ENCODE assay signal across 11 cellular contexts in the genomic region with DNA sequence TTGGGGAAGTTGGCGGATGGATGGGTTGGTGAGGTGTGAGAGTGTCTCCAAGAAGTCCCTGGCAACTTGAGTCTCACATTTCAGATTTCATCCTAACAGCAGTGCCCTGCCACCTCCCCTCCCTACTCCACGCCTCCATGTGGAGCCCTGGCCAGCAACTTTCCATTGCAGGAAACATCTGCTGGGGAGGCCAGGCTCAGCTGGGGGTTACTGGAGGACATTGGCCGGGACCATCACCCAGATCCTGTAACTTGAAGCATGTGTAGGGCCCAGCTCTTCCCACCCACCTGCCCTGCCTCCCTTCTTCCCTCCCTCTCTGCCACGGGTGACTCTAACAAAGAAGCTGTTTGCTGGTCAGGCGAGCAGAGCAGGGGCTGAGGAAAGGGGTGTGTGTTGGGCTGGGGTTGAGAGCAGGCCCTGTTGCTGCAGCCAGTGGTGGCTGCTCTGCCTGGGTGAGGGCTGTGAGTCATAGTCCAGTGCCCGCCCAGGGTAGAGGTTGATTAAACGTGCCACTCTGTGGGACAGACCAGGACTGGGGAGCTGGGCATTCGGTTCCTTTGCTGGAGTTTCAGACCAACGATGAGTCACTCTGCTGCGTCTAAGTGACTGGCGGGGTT.
DNase-seq lines count a peak whose midpoint lies in the region; ATAC-seq and TF ChIP-seq lines count a peak whose summit lies in the region.
"Had no signal": no experiment of that assay in that cellular context is flagged by ENCODE, and none has a peak within 500 bp of the region (broad histone marks: within the 10 kb centered on the region; RNA-seq: fewer than 3 reads in every experiment).

No MANE protein-coding gene starts in this region.

- peak in 1 of 2 experiments; percentile 39; a peak in 1 of 4 replicates for TF ChIP-seq EP300 in SK-N-SH (IDR thresholded peaks at IDR 0.05; ENCODE audit: borderline replicate concordance in 1 of 2, low read depth in 1 of 2, low read length in 1 of 2)

- H3K9me3 ChIP-seq in SK-N-SH (no peaks in the 10 kb centered on the region), skeletal muscle satellite cell (replicated peaks; ENCODE audit: low read length) (no peaks in the 10 kb centered on the region)

- no peaks in the 10 kb centered on the region for H4K20me1 ChIP-seq in SK-N-SH (ENCODE audit: insufficient read depth)

- ATAC-seq in activated naive CD8-positive, alpha-beta T cell treated with anti-CD3 and anti-CD28 coated beads, Interleukin-2, amount 50 U/mL, for 24 hours: no peak
- no peak for ATAC-seq in HG02884 (IDR thresholded peaks at IDR 0.05; ENCODE audit: unreplicated experiment)

- H3K27me3 Mint-ChIP-seq in activated naive CD8-positive, alpha-beta T cell treated with anti-CD3 and anti-CD28 coated beads, Interleukin-2, amount 50 U/mL, for 24 hours: no peaks in the 10 kb centered on the region

- POLR2A ChIA-PET in SK-N-SH (lab: Yijun Ruan, JAX): no interaction called here

- H3K4me2 ChIP-seq in SK-N-SH (peak overlapping the region; percentile 50), skeletal muscle satellite cell (ENCODE audit: low read length) (peak overlapping the region; percentile 60)

- no peak overlapping the region for H3K4me3 Mint-ChIP-seq in activated naive CD8-positive, alpha-beta T cell treated with anti-CD3 and anti-CD28 coated beads, Interleukin-2, amount 50 U/mL, for 24 hours
- H3K4me3 Mint-ChIP-seq: nephron had no signal

- H3K27ac Mint-ChIP-seq in activated naive CD8-positive, alpha-beta T cell treated with anti-CD3 and anti-CD28 coated beads, Interleukin-2, amount 50 U/mL, for 24 hours: no peak overlapping the region
- H3K27ac Mint-ChIP-seq: nephron had no signal

- peak; percentile 5 for DNase-seq in GOT3 (lab: John Stamatoyannopoulos, UW)
- no peak for DNase-seq in SK-N-SH
- DNase-seq in glomerular endothelial cell (ENCODE audit: extremely low read depth, low read depth, low spot score): peak; percentile 36
- no peak for DNase-seq in DMS153 treated with DMSO at 0.1 percent for 48 hours (lab: John Stamatoyannopoulos, UW; ENCODE audit: unreplicated experiment)
- no peak for DNase-seq in activated naive CD8-positive, alpha-beta T cell treated with anti-CD3 and anti-CD28 coated beads, Interleukin-2, amount 50 U/mL, for 24 hours
- DNase-seq: KG1, RPMI8226 had no signal

- no peaks in the 10 kb centered on the region for H3K9me3 Mint-ChIP-seq in activated naive CD8-positive, alpha-beta T cell treated with anti-CD3 and anti-CD28 coated beads, Interleukin-2, amount 50 U/mL, for 24 hours
- H3K9me3 Mint-ChIP-seq: nephron had no signal

- H3K4me1 Mint-ChIP-seq in activated naive CD8-positive, alpha-beta T cell treated with anti-CD3 and anti-CD28 coated beads, Interleukin-2, amount 50 U/mL, for 24 hours: no peaks in the 10 kb centered on the region

- H3K4me3 ChIP-seq in SK-N-SH (ENCODE audit: low read depth in 2 of 2, low read length in 1 of 2): no peak overlapping the region
- no peak overlapping the region for H3K4me3 ChIP-seq in skeletal muscle satellite cell (ENCODE audit: low read length)

- CTCF ChIA-PET in SK-N-SH (lab: Yijun Ruan, JAX): interaction anchor here (1.0 to 3.8 kb wide), 6 partner anchors 10 to 121 kb away, joined by 3 to 26 read pairs (median 6); no protein-coding TSS in a partner anchor

- H3F3A ChIP-seq in SK-N-SH (replicated peaks; ENCODE audit: insufficient read depth): peaks cover 5% of the 10 kb centered on the region

- H3K27me3 ChIP-seq in SK-N-SH (ENCODE audit: insufficient read depth) (no peaks in the 10 kb centered on the region), skeletal muscle satellite cell (ENCODE audit: control insufficient read depth, insufficient read depth, low read length) (no peaks in the 10 kb centered on the region)

- H2AFZ ChIP-seq in SK-N-SH (ENCODE audit: low read depth): no peak overlapping the region; the same call in 1 of the 2 replicates

- H3K36me3 Mint-ChIP-seq in activated naive CD8-positive, alpha-beta T cell treated with anti-CD3 and anti-CD28 coated beads, Interleukin-2, amount 50 U/mL, for 24 hours (ENCODE audit: low read depth): peaks cover 3% of the 10 kb centered on the region

- no peaks in the 10 kb centered on the region for H3K36me3 ChIP-seq in SK-N-SH (replicated peaks in 1 of 2; ENCODE audit: control insufficient read depth in 1 of 2, insufficient read depth in 2 of 2, low read length in 1 of 2)
- no peaks in the 10 kb centered on the region for H3K36me3 ChIP-seq in skeletal muscle satellite cell (ENCODE audit: insufficient read depth, low read length)

- no peaks in the 10 kb centered on the region for H3K79me2 ChIP-seq in SK-N-SH (ENCODE audit: insufficient read depth)

- no peak overlapping the region; the same call in 1 of the 2 replicates for H3K9ac ChIP-seq in SK-N-SH
- H3K9ac ChIP-seq in skeletal muscle satellite cell (ENCODE audit: low read depth, low read length): no peak overlapping the region

- no peak for TF ChIP-seq RAD21 in SK-N-SH (IDR thresholded peaks at IDR 0.05; ENCODE audit: low read length)

- no peaks in the 10 kb centered on the region for H3K9me2 ChIP-seq in SK-N-SH

- 11% methylated on average over 4 of the region's 11 CpGs for WGBS in SK-N-SH (ENCODE audit: low lambda C conversion rate)

- no peak for TF ChIP-seq CTCF in SK-N-SH (IDR thresholded peaks at IDR 0.05)

- peaks cover 6 to 9% of the 10 kb centered on the region in 2 experiments; a peak in 3 of 4 replicates for H3K4me1 ChIP-seq in SK-N-SH (ENCODE audit: control insufficient read depth in 1 of 2, insufficient read depth in 2 of 2, low read depth in 1 of 2, low read length in 1 of 2)
- H3K4me1 ChIP-seq in skeletal muscle satellite cell (ENCODE audit: control insufficient read depth, insufficient read depth, low read length): peaks cover 10% of the 10 kb centered on the region

- H3K27ac ChIP-seq in SK-N-SH (ENCODE audit: low read depth in 2 of 2, low read length in 1 of 2): peak overlapping the region; percentile 4 to 45; a peak in 2 of 4 replicates
- H3K27ac ChIP-seq: epithelial cell of prostate had no signal

TF ChIP-seq in SK-N-SH, 30 proteins besides CTCF, POLR2A, EP300 and RAD21 (continues in another document):
- TF ChIP-seq, protein P1, sequence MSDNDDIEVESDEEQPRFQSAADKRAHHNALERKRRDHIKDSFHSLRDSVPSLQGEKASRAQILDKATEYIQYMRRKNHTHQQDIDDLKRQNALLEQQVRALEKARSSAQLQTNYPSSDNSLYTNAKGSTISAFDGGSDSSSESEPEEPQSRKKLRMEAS (IDR thresholded peaks at IDR 0.05; ENCODE audit: low read depth): peak; percentile 56; the same call in 1 of the 2 replicates
- TF ChIP-seq PBX3 (IDR thresholded peaks at IDR 0.05) (peak; percentile 67), RXRA (IDR thresholded peaks at IDR 0.05; ENCODE audit: borderline replicate concordance, low read depth) (peak; percentile 86; the same call in 1 of the 2 replicates), JUND (IDR thresholded peaks at IDR 0.05) (peak; percentile 79), YY1 (IDR thresholded peaks at IDR 0.05; ENCODE audit: low read depth) (no peak), ZBTB33 (IDR thresholded peaks at IDR 0.05; ENCODE audit: borderline replicate concordance, low read depth) (0 out of 2 replicates have a peak, but pooled peaks have one; percentile 37), TCF12 (IDR thresholded peaks at IDR 0.05) (peak; percentile 60), ELF1 (IDR thresholded peaks at IDR 0.05) (no peak), FOSL2 (IDR thresholded peaks at IDR 0.05; ENCODE audit: borderline replicate concordance, low read depth) (peak; percentile 88)

Comparison
In these comparisons a context has a peak if more than half of its experiments do, and no peak if none do; other contexts are left out.
1. DNase-seq: peak in GOT3 (single experiment) and glomerular endothelial cell (single experiment); none in SK-N-SH (single experiment), DMS153 treated with DMSO at 0.1 percent for 48 hours (single experiment) and activated naive CD8-positive, alpha-beta T cell treated with anti-CD3 and anti-CD28 coated beads, Interleukin-2, amount 50 U/mL, for 24 hours (single experiment).